Comparison of ENCODE assay signal across 16 cellular contexts in the genomic region with DNA sequence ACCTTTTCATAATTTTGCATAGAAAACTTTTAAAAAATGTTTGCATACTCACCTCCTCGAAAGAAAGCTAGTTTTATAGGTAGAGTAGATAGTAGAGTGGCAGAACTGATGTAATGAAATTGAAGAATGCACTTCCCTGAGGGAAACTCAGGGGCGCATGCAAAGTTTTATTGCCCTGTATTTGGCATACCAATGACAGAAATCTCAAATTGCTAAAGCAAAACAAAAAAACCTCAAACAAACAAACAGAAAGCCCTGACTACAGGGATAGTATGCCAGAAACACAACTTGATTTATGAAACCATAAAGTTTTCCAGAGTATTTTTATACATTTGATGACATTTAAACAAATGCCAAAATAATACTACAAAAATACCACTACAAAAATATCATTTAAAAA. TPM values are rescaled to one million over a fixed set of nuclear protein-coding genes. Genes with fewer than 3 reads are reported as not detected.
DNase-seq lines count a peak whose midpoint lies in the region; ATAC-seq and TF ChIP-seq lines count a peak whose summit lies in the region.
"Had no signal": no experiment of that assay in that cellular context is flagged by ENCODE, and none has a peak within 500 bp of the region (broad histone marks: within the 10 kb centered on the region; RNA-seq: fewer than 3 reads in every experiment).

No MANE protein-coding gene starts in this region.

- H3K9me3 ChIP-seq in breast epithelium (no peaks in the 10 kb centered on the region), thoracic aorta (no peaks in the 10 kb centered on the region)
- H3K9me3 ChIP-seq: SK-N-SH had no signal

- H3K4me1 ChIP-seq in breast epithelium (no peaks in the 10 kb centered on the region), thoracic aorta (ENCODE audit: control insufficient read depth in 1 of 2, low read depth in 2 of 2) (peaks cover 0 to 37% of the 10 kb centered on the region in 2 donors)

- peak overlapping the region in 2 of 3 donors; percentile 0 to 50 for H3K4me3 ChIP-seq in breast epithelium
- peak overlapping the region; percentile 67 for H3K4me3 ChIP-seq in kidney epithelial cell (ENCODE audit: low read depth, low read length)
- H3K4me3 ChIP-seq in thoracic aorta: peak overlapping the region; percentile 77

- intact Hi-C loops in breast epithelium (cut with DNase I; ENCODE audit: low total_unique reads): no loop called here

- DNase-seq in NCI-H1048 (lab: John Stamatoyannopoulos, UW): peak; percentile 44
- DNase-seq in breast epithelium (ENCODE audit: low spot score in 2 of 2): no peak
- no peak for DNase-seq in kidney epithelial cell (ENCODE audit: low read depth)
- DNase-seq in thoracic aorta (ENCODE audit: low spot score): no peak
- no peak for DNase-seq in T1000 (lab: John Stamatoyannopoulos, UW)
- DNase-seq: activated CD8-positive, alpha-beta memory T cell treated with anti-CD3 and anti-CD28 coated beads, Interleukin-2, amount 50 U/mL, for 4 hours; activated naive CD8-positive, alpha-beta T cell treated with anti-CD3 and anti-CD28 coated beads, Interleukin-2, amount 10 ng/mL, durations not matched to agents 7 days and 5 days; CD4-positive, alpha-beta memory T cell; dorsolateral prefrontal cortex; GF-D8; hippocampal formation; SK-N-SH had no signal

- no peaks in the 10 kb centered on the region for H3K36me3 ChIP-seq in breast epithelium
- no peaks in the 10 kb centered on the region for H3K36me3 ChIP-seq in kidney epithelial cell (ENCODE audit: control insufficient read depth, insufficient read depth, low read length)
- H3K36me3 ChIP-seq in thoracic aorta: no peaks in the 10 kb centered on the region

- ATAC-seq in thoracic aorta (ENCODE audit: insufficient number of reproducible peaks, low FRiP score, low read depth): no peak
- no peak for ATAC-seq in HG03342 (IDR thresholded peaks at IDR 0.05; ENCODE audit: unreplicated experiment)
- ATAC-seq in stimulated activated memory B cell treated with anti-CD40 and anti-IgM and Interleukin-4, amounts not matched to agents 10 μg/mL and 1 μg/mL and 100 μg/mL, for 72 hours: no peak

- TF ChIP-seq CTCF in breast epithelium (IDR thresholded peaks at IDR 0.05) (no peak), kidney epithelial cell (IDR thresholded peaks at IDR 0.05; ENCODE audit: insufficient read depth, low read length, poor library complexity, severe bottlenecking) (no peak), thoracic aorta (IDR thresholded peaks at IDR 0.05) (no peak)

- no peak for TF ChIP-seq POLR2A in breast epithelium (IDR thresholded peaks at IDR 0.05)

- no peaks in the 10 kb centered on the region for H3K9me3 Mint-ChIP-seq in stimulated activated memory B cell treated with anti-CD40 and anti-IgM and Interleukin-4, amounts not matched to agents 10 μg/mL and 1 μg/mL and 100 μg/mL, for 72 hours
- H3K9me3 Mint-ChIP-seq: activated naive CD8-positive, alpha-beta T cell treated with anti-CD3 and anti-CD28 coated beads, Interleukin-2, amount 10 ng/mL, durations not matched to agents 7 days and 5 days had no signal

- no peak overlapping the region for H3K27ac Mint-ChIP-seq in stimulated activated memory B cell treated with anti-CD40 and anti-IgM and Interleukin-4, amounts not matched to agents 10 μg/mL and 1 μg/mL and 100 μg/mL, for 72 hours
- H3K27ac Mint-ChIP-seq: activated naive CD8-positive, alpha-beta T cell treated with anti-CD3 and anti-CD28 coated beads, Interleukin-2, amount 10 ng/mL, durations not matched to agents 7 days and 5 days; CD4-positive, alpha-beta memory T cell; IgD-negative memory B cell had no signal

- H3K4me3 Mint-ChIP-seq in stimulated activated memory B cell treated with anti-CD40 and anti-IgM and Interleukin-4, amounts not matched to agents 10 μg/mL and 1 μg/mL and 100 μg/mL, for 72 hours: no peak overlapping the region
- H3K4me3 Mint-ChIP-seq: activated naive CD8-positive, alpha-beta T cell treated with anti-CD3 and anti-CD28 coated beads, Interleukin-2, amount 10 ng/mL, durations not matched to agents 7 days and 5 days; CD4-positive, alpha-beta memory T cell; IgD-negative memory B cell had no signal

- no peaks in the 10 kb centered on the region for H3K27me3 ChIP-seq in breast epithelium
- H3K27me3 ChIP-seq in kidney epithelial cell (ENCODE audit: control insufficient read depth, insufficient read depth, low read length): no peaks in the 10 kb centered on the region
- no peaks in the 10 kb centered on the region for H3K27me3 ChIP-seq in thoracic aorta (replicated peaks; ENCODE audit: insufficient read depth)

- H3K36me3 Mint-ChIP-seq in stimulated activated memory B cell treated with anti-CD40 and anti-IgM and Interleukin-4, amounts not matched to agents 10 μg/mL and 1 μg/mL and 100 μg/mL, for 72 hours: no peaks in the 10 kb centered on the region
- H3K36me3 Mint-ChIP-seq: activated naive CD8-positive, alpha-beta T cell treated with anti-CD3 and anti-CD28 coated beads, Interleukin-2, amount 10 ng/mL, durations not matched to agents 7 days and 5 days; CD4-positive, alpha-beta memory T cell; IgD-negative memory B cell had no signal

- H3K27ac ChIP-seq in breast epithelium (no peak overlapping the region), thoracic aorta (no peak overlapping the region)
- H3K27ac ChIP-seq: dorsolateral prefrontal cortex had no signal

- no peaks in the 10 kb centered on the region for H3K4me1 Mint-ChIP-seq in stimulated activated memory B cell treated with anti-CD40 and anti-IgM and Interleukin-4, amounts not matched to agents 10 μg/mL and 1 μg/mL and 100 μg/mL, for 72 hours
- H3K4me1 Mint-ChIP-seq: activated naive CD8-positive, alpha-beta T cell treated with anti-CD3 and anti-CD28 coated beads, Interleukin-2, amount 10 ng/mL, durations not matched to agents 7 days and 5 days; CD4-positive, alpha-beta memory T cell; IgD-negative memory B cell had no signal

- H3K27me3 Mint-ChIP-seq in stimulated activated memory B cell treated with anti-CD40 and anti-IgM and Interleukin-4, amounts not matched to agents 10 μg/mL and 1 μg/mL and 100 μg/mL, for 72 hours: no peaks in the 10 kb centered on the region
- H3K27me3 Mint-ChIP-seq: activated naive CD8-positive, alpha-beta T cell treated with anti-CD3 and anti-CD28 coated beads, Interleukin-2, amount 10 ng/mL, durations not matched to agents 7 days and 5 days; CD4-positive, alpha-beta memory T cell; IgD-negative memory B cell had no signal

RNA-seq across cellular contexts. Expression of a gene that starts 1.8 kb away (rescaled TPM):
- total RNA-seq in breast epithelium (1 to 10 TPM; 2.2 to 2.9 (median 2.9) TPM), kidney epithelial cell (2.2 and 2.5 TPM in 2 replicates), thoracic aorta (1 to 10 TPM; 2.4 to 3.2 TPM)
- total RNA-seq: activated naive CD8-positive, alpha-beta T cell treated with anti-CD3 and anti-CD28 coated beads, Interleukin-2, amount 10 ng/mL, durations not matched to agents 7 days and 5 days; CD4-positive, alpha-beta memory T cell had no signal

RNA-seq across cellular contexts. Expression of a gene that starts 39.7 kb away (rescaled TPM):
- total RNA-seq in breast epithelium: 10 to 100 TPM in 1 of 3 donors, under 1 TPM in 1, not detected in 1; 0.64 to 10.2 TPM
- total RNA-seq in kidney epithelial cell: not detected in 2 replicates
- total RNA-seq in thoracic aorta: not detected
- total RNA-seq: activated naive CD8-positive, alpha-beta T cell treated with anti-CD3 and anti-CD28 coated beads, Interleukin-2, amount 10 ng/mL, durations not matched to agents 7 days and 5 days; CD4-positive, alpha-beta memory T cell; mesenteric fat pad had no signal

Comparison
In these comparisons a context has a peak if more than half of its experiments do, and no peak if none do; other contexts are left out.
1. H3K4me3 ChIP-seq: peak in every context shown above with its lines; median percentile 77 in thoracic aorta; 67 in kidney epithelial cell; 25 in breast epithelium.